In the genomic region with DNA sequence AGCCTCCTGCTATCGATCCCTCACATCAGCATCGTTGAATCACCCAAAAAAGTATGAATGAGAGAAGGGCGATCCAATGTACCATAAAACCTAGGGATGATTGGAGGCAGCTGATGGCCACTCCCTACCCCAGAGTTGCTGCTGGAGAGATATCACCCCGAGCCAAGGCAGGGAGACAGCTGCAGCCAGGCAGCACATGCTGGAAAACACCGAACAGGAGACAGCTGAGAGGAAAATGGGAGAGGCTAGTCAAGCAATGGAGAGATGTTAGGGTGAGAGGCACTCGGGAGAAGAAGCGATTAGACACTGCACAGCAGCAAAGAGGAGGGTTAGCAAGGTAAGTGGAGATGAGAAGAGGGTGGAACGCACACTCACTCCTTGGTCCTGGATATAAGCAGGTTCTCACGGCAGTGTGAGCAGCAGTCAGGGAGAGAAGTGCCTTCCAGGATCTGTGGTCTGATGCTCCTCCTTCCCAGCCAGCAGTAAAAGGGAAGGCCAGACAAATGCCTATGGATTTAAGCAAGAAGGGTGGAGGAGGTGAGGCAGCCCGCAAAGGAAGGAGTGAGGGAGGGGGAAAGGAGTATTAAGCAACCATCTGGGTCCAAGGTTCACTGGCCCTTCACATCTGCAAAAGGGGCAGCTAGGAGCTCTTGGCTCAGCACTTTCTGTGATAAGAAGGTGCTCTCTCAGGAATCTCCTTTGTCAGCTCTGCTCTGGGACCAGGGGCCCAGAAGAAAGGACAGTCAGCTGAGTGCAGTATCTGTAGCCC, we compare ENCODE assay signal across 10 cellular contexts. TPM values are rescaled to one million over a fixed set of nuclear protein-coding genes. Genes with fewer than 3 reads are reported as not detected.
A peak's percentile ranks its signal among the peaks of the same experiment; 100 is the strongest.
DNase-seq lines count a peak whose midpoint lies in the region; ATAC-seq and TF ChIP-seq lines count a peak whose summit lies in the region.
"Had no signal": no experiment of that assay in that cellular context is flagged by ENCODE, and none has a peak within 500 bp of the region (broad histone marks: within the 10 kb centered on the region; RNA-seq: fewer than 3 reads in every experiment).

A gene (minus strand): TSS at position 491 of the 769 bp plus-strand sequence. CDS start 2,037 bp downstream, outside the sequence.

- TF ChIP-seq POLR2A in esophagus muscularis mucosa (IDR thresholded peaks at IDR 0.05; ENCODE audit: low read depth), result no peak

- peak within 1 kb of the TSS in 2 of 4 donors; percentile 12 to 26 for H3K27ac ChIP-seq in esophagus muscularis mucosa (replicated peaks in 1 of 4)
- no peak within 1 kb of the TSS for H3K27ac ChIP-seq in neuronal stem cell (replicated peaks; ENCODE audit: low read length)

- CTCF ChIA-PET in Calu3 (lab: Charles Lee), result no interaction called here
- CTCF ChIA-PET in activated CD4-positive, alpha-beta T cell treated with anti-CD3 and anti-CD28 coated beads for 36 hours (lab: Charles Lee), result interaction anchor here (0.6 to 1.6 kb wide), 6 partner anchors 15 to 897 kb away, joined by 3 to 5 read pairs (median 3); a partner anchor contains a TSS

- no peak for TF ChIP-seq CTCF in Calu3 (IDR thresholded peaks at IDR 0.05; ENCODE audit: unreplicated experiment)
- TF ChIP-seq CTCF in esophagus muscularis mucosa (IDR thresholded peaks at IDR 0.05), result no peak

- peaks cover 40% of the 10 kb centered on the region for H3K4me1 Mint-ChIP-seq in Calu3 (ENCODE audit: low read depth, unreplicated experiment)
- peaks cover 19% of the 10 kb centered on the region for H3K4me1 Mint-ChIP-seq in activated CD4-positive, alpha-beta T cell treated with anti-CD3 and anti-CD28 coated beads for 36 hours

- H4K91ac ChIP-seq in neuronal stem cell (ENCODE audit: low read depth, low read length, poor library complexity), result no peak within 1 kb of the TSS

- no peak within 1 kb of the TSS for H4K8ac ChIP-seq in neuronal stem cell (ENCODE audit: low read depth, low read length)

- H3K27me3 ChIP-seq in esophagus muscularis mucosa (no peaks in the 10 kb centered on the region), neuronal stem cell (ENCODE audit: control insufficient read depth in 3 of 3, insufficient read depth in 3 of 3, low read depth in 1 of 3, low read length in 3 of 3) (no peaks in the 10 kb centered on the region)

- POLR2A ChIA-PET in activated CD4-positive, alpha-beta T cell treated with anti-CD3 and anti-CD28 coated beads for 36 hours (lab: Charles Lee), result no interaction called here

- peak within 1 kb of the TSS; percentile 61 for H3K23ac ChIP-seq in neuronal stem cell (ENCODE audit: low read depth, low read length, poor library complexity)

- H3K9me3 ChIP-seq in esophagus muscularis mucosa (no peaks in the 10 kb centered on the region), neuronal stem cell (replicated peaks in 1 of 2; ENCODE audit: control insufficient read depth in 2 of 2, insufficient read depth in 1 of 2, low read depth in 1 of 2, low read length in 2 of 2) (no peaks in the 10 kb centered on the region)

- H3K18ac ChIP-seq in neuronal stem cell (ENCODE audit: low read length), result peak within 1 kb of the TSS; percentile 72

- BruUV-seq in Calu3 (replicated peaks; lab: Mats Ljungman, UMichigan), result no TSS peak

- peak within 1 kb of the TSS; percentile 2 for H3K9ac ChIP-seq in neuronal stem cell (ENCODE audit: low read depth, low read length, poor library complexity)

- no peak for DNase-seq in Calu3
- peak; percentile 28 for DNase-seq in MV-4-11 (lab: John Stamatoyannopoulos, UW)
- no peak for DNase-seq in esophagus muscularis mucosa (ENCODE audit: extremely low spot score)
- no peak for DNase-seq in neuronal stem cell (ENCODE audit: low spot score)
- DNase-seq in activated CD4-positive, alpha-beta T cell treated with anti-CD3 and anti-CD28 coated beads for 36 hours, result no peak
- DNase-seq in activated CD4-positive, alpha-beta T cell treated with anti-CD3 and anti-CD28 coated beads, Interleukin-2, amount 50 U/mL, for 48 hours, result no peak
- DNase-seq: activated naive CD8-positive, alpha-beta T cell treated with anti-CD3 and anti-CD28 coated beads, Interleukin-2, amount 10 ng/mL, durations not matched to agents 7 days and 5 days had no signal

- H3K14ac ChIP-seq in neuronal stem cell (ENCODE audit: low read length), result no peak within 1 kb of the TSS

- H3K36me3 Mint-ChIP-seq in Calu3 (ENCODE audit: insufficient read depth, unreplicated experiment), result peaks cover 6% of the 10 kb centered on the region
- H3K36me3 Mint-ChIP-seq in activated CD4-positive, alpha-beta T cell treated with anti-CD3 and anti-CD28 coated beads for 36 hours (ENCODE audit: low read depth), result no peaks in the 10 kb centered on the region
- H3K36me3 Mint-ChIP-seq: activated naive CD8-positive, alpha-beta T cell treated with anti-CD3 and anti-CD28 coated beads, Interleukin-2, amount 10 ng/mL, durations not matched to agents 7 days and 5 days; natural killer cell treated with Interleukin-12 subunit alpha and Interleukin-12 subunit beta and Interleukin-15 and Interleukin-18, amount 100 ng/mL, for 72 hours had no signal

- no peak within 1 kb of the TSS for H2BK15ac ChIP-seq in neuronal stem cell (ENCODE audit: low read length)

- peak within 1 kb of the TSS in 3 of 4 donors; percentile 12 to 33 (median 29) for H3K4me3 ChIP-seq in esophagus muscularis mucosa
- H3K4me3 ChIP-seq in neuronal stem cell (ENCODE audit: low read length in 2 of 2), result no peak within 1 kb of the TSS

- H3K9me3 Mint-ChIP-seq in Calu3 (ENCODE audit: low read depth, unreplicated experiment), result no peaks in the 10 kb centered on the region
- no peaks in the 10 kb centered on the region for H3K9me3 Mint-ChIP-seq in activated CD4-positive, alpha-beta T cell treated with anti-CD3 and anti-CD28 coated beads for 36 hours (ENCODE audit: low read depth)
- H3K9me3 Mint-ChIP-seq: activated naive CD8-positive, alpha-beta T cell treated with anti-CD3 and anti-CD28 coated beads, Interleukin-2, amount 10 ng/mL, durations not matched to agents 7 days and 5 days; natural killer cell treated with Interleukin-12 subunit alpha and Interleukin-12 subunit beta and Interleukin-15 and Interleukin-18, amount 100 ng/mL, for 72 hours had no signal

- no peak within 1 kb of the TSS for H2BK5ac ChIP-seq in neuronal stem cell (ENCODE audit: low read length)

- no peaks in the 10 kb centered on the region for H3K27me3 Mint-ChIP-seq in Calu3 (ENCODE audit: unreplicated experiment)
- H3K27me3 Mint-ChIP-seq in activated CD4-positive, alpha-beta T cell treated with anti-CD3 and anti-CD28 coated beads for 36 hours, result peaks cover 2% of the 10 kb centered on the region

- no peak within 1 kb of the TSS for H3K4ac ChIP-seq in neuronal stem cell (ENCODE audit: low read length)

- peak within 1 kb of the TSS; percentile 2 for H3K4me3 Mint-ChIP-seq in Calu3 (ENCODE audit: low read depth, unreplicated experiment)
- H3K4me3 Mint-ChIP-seq in activated CD4-positive, alpha-beta T cell treated with anti-CD3 and anti-CD28 coated beads for 36 hours, result no peak within 1 kb of the TSS
- H3K4me3 Mint-ChIP-seq: activated naive CD8-positive, alpha-beta T cell treated with anti-CD3 and anti-CD28 coated beads, Interleukin-2, amount 10 ng/mL, durations not matched to agents 7 days and 5 days; natural killer cell treated with Interleukin-12 subunit alpha and Interleukin-12 subunit beta and Interleukin-15 and Interleukin-18, amount 100 ng/mL, for 72 hours had no signal

- peaks cover 9 to 21% (median 16%) of the 10 kb centered on the region in 4 donors for H3K4me1 ChIP-seq in esophagus muscularis mucosa
- peaks cover 8 to 12% of the 10 kb centered on the region in 2 donors for H3K4me1 ChIP-seq in neuronal stem cell (ENCODE audit: control insufficient read depth in 2 of 2, insufficient read depth in 1 of 2, low read depth in 1 of 2, low read length in 2 of 2)

- H3K36me3 ChIP-seq in esophagus muscularis mucosa (no peaks in the 10 kb centered on the region), neuronal stem cell (replicated peaks in 1 of 2; ENCODE audit: control insufficient read depth in 2 of 2, insufficient read depth in 2 of 2, low read length in 2 of 2) (no peaks in the 10 kb centered on the region)

- no peak for TF ChIP-seq EP300 in esophagus muscularis mucosa (IDR thresholded peaks at IDR 0.05)

- H3K79me1 ChIP-seq in neuronal stem cell (ENCODE audit: low read depth, low read length), result no peaks in the 10 kb centered on the region

- ATAC-seq in activated CD4-positive, alpha-beta T cell treated with anti-CD3 and anti-CD28 coated beads for 36 hours, result no peak
- ATAC-seq in GM21367 (IDR thresholded peaks at IDR 0.05; ENCODE audit: unreplicated experiment), result no peak
- no peak for ATAC-seq in activated CD4-positive, CD25-positive, alpha-beta regulatory T cell treated with anti-CD3 and anti-CD28 coated beads, Interleukin-2, amount 50 U/mL, for 24 hours

- no peak within 1 kb of the TSS for H3K27ac Mint-ChIP-seq in Calu3 (ENCODE audit: unreplicated experiment)
- H3K27ac Mint-ChIP-seq in activated CD4-positive, alpha-beta T cell treated with anti-CD3 and anti-CD28 coated beads for 36 hours, result no peak within 1 kb of the TSS
- H3K27ac Mint-ChIP-seq: activated naive CD8-positive, alpha-beta T cell treated with anti-CD3 and anti-CD28 coated beads, Interleukin-2, amount 10 ng/mL, durations not matched to agents 7 days and 5 days; natural killer cell treated with Interleukin-12 subunit alpha and Interleukin-12 subunit beta and Interleukin-15 and Interleukin-18, amount 100 ng/mL, for 72 hours had no signal

- peak within 1 kb of the TSS; percentile 82 for H2AFZ ChIP-seq in neuronal stem cell (ENCODE audit: low read length)

- intact Hi-C loops in Calu3 (cut with micrococcal nuclease; ENCODE audit: unreplicated experiment), result no loop called here
- intact Hi-C loops in esophagus muscularis mucosa (cut with DNase I), result loop anchor here (10.0 kb wide), 1 partner anchor 160 kb away; no protein-coding TSS in a partner anchor
- intact Hi-C loops in activated CD4-positive, alpha-beta T cell treated with anti-CD3 and anti-CD28 coated beads for 36 hours (cut with DNase I, micrococcal nuclease), result no loop called here

- no peak within 1 kb of the TSS for H3K4me2 ChIP-seq in neuronal stem cell (ENCODE audit: insufficient read depth, low read length, poor library complexity, severe bottlenecking)

- H2BK12ac ChIP-seq in neuronal stem cell (ENCODE audit: low read length), result no peak within 1 kb of the TSS

- no peak within 1 kb of the TSS for H2BK120ac ChIP-seq in neuronal stem cell (ENCODE audit: low read depth, low read length)

- 58% methylated on average over 10 of the region's 10 CpGs for WGBS in esophagus muscularis mucosa
- no CpG with 5 or more reads among the region's 10 CpGs for WGBS in neuronal stem cell (ENCODE audit: extremely low coverage in 2 of 2, insufficient read length in 2 of 2, insufficient replicate concordance in 1 of 2), 2 donors

- no peak within 1 kb of the TSS for H2AK5ac ChIP-seq in neuronal stem cell (ENCODE audit: low read depth, low read length)

RNA-seq across cellular contexts. Expression of the gene that starts here (rescaled TPM):
- total RNA-seq in Calu3 (2022) (8.7 and 10.2 TPM in 2 replicates), esophagus muscularis mucosa (10 to 100 TPM in 3 of 4 donors, 1 to 10 TPM in 1; 9.6 to 22.9 (median 15.3) TPM)
- polyA plus RNA-seq in neuronal stem cell (2013, experiment 1 of 2), result 0.60 TPM
- polyA plus RNA-seq in neuronal stem cell (2013, experiment 2 of 2), result 0.48 TPM
- total RNA-seq in activated CD4-positive, alpha-beta T cell treated with anti-CD3 and anti-CD28 coated beads for 36 hours, result under 1 TPM; 0.50 to 0.72 TPM

Comparison
In these comparisons a context has a peak if more than half of its experiments do, and no peak if none do; other contexts are left out.
1. H3K4me3 ChIP-seq: peak in esophagus muscularis mucosa (3 of 4); none in neuronal stem cell (0 of 2).